15 cellular contexts compared by ENCODE assay signal in genomic region chr1:11520531-11521233, GRCh38. TPM values are rescaled to one million over a fixed set of nuclear protein-coding genes. Genes with fewer than 3 reads are reported as not detected.
A peak's percentile ranks its signal among the peaks of the same experiment; 100 is the strongest.
DNase-seq lines count a peak whose midpoint lies in the region; FAIRE-seq and TF ChIP-seq lines count a peak whose summit lies in the region.
"Had no signal": no experiment of that assay in that cellular context is flagged by ENCODE, and none has a peak within 500 bp of the region (broad histone marks: within the 10 kb centered on the region; RNA-seq: fewer than 3 reads in every experiment).

No MANE protein-coding gene starts in this region.

- H3K27me3 ChIP-seq in Peyer's patch (no peaks in the 10 kb centered on the region), sigmoid colon (no peaks in the 10 kb centered on the region), small intestine (ENCODE audit: control insufficient read depth in 2 of 2, insufficient read depth in 2 of 2, low read length in 2 of 2) (no peaks in the 10 kb centered on the region)

- WGBS in sigmoid colon, 2 donors, result 86 to 89% methylated on average over 23 of the region's 23 CpGs
- WGBS in small intestine, 3 donors, result 77 to 88% (median 85%) methylated on average over 23 of the region's 23 CpGs

- TF ChIP-seq CTCF in Peyer's patch (IDR thresholded peaks at IDR 0.05) (no peak), kidney (IDR thresholded peaks at IDR 0.05; ENCODE audit: borderline replicate concordance, extremely low read depth, insufficient read depth) (no peak), sigmoid colon (IDR thresholded peaks at IDR 0.05) (no peak)

- FAIRE-seq in kidney (lab: Jason Lieb, UNC) (no peak), small intestine (lab: Jason Lieb, UNC) (no peak)

- no peaks in the 10 kb centered on the region for H3K4me1 ChIP-seq in Peyer's patch
- no peaks in the 10 kb centered on the region for H3K4me1 ChIP-seq in kidney (ENCODE audit: control insufficient read depth in 1 of 2, insufficient read depth in 1 of 2, low read depth in 1 of 2, low read length in 2 of 2)
- H3K4me1 ChIP-seq in sigmoid colon, result no peaks in the 10 kb centered on the region
- no peaks in the 10 kb centered on the region for H3K4me1 ChIP-seq in small intestine (ENCODE audit: control insufficient read depth in 2 of 2, insufficient read depth in 1 of 2, low read depth in 1 of 2, low read length in 1 of 2)
- H3K4me1 ChIP-seq: Caco-2 had no signal

- peak; percentile 42 for DNase-seq in activated effector memory CD4-positive, alpha-beta T cell treated with anti-CD3 and anti-CD28 coated beads, Interleukin-2, amount 50 U/mL, for 16 hours
- DNase-seq in activated effector memory CD4-positive, alpha-beta T cell treated with Interleukin-2 at 50 U/mL for 16 hours, result no peak
- DNase-seq in Peyer's patch (peak in 2 of 3 donors; percentile 25 to 29), kidney (peak; percentile 53), sigmoid colon (peak; percentile 40), GM19240 (ENCODE audit: insufficient read length, low spot score) (no peak), dedifferentiated amniotic fluid mesenchymal stem cell (ENCODE audit: extremely low spot score) (no peak), small intestine (no peak)
- DNase-seq: Caco-2; DMS53; NCI-H1436 treated with DMSO at 0.1 percent for 48 hours; NCI-H2081; NCI-H345; NCI-H69; NK-92 treated with Interleukin-12 subunit alpha and Interleukin-12 subunit beta, amount 100 ng/mL, for 24 hours had no signal

- intact Hi-C loops in kidney (cut with DNase I), result no loop called here
- intact Hi-C loops in sigmoid colon (cut with DNase I), result no loop called here

- H3K4me3 ChIP-seq in Peyer's patch (no peak overlapping the region), kidney (ENCODE audit: low read length in 2 of 2) (no peak overlapping the region), sigmoid colon (no peak overlapping the region), small intestine (ENCODE audit: low read depth in 1 of 2, low read length in 2 of 2) (no peak overlapping the region)

- H3K9ac ChIP-seq in kidney (ENCODE audit: low read length in 2 of 2), result no peak overlapping the region

- no peak for TF ChIP-seq EP300 in sigmoid colon (IDR thresholded peaks at IDR 0.05)

- no peaks in the 10 kb centered on the region for H3K36me3 ChIP-seq in Peyer's patch
- H3K36me3 ChIP-seq in kidney (ENCODE audit: control insufficient read depth in 1 of 2, insufficient read depth in 2 of 2, low read length in 2 of 2), result no peaks in the 10 kb centered on the region
- no peaks in the 10 kb centered on the region for H3K36me3 ChIP-seq in sigmoid colon
- no peaks in the 10 kb centered on the region for H3K36me3 ChIP-seq in small intestine (ENCODE audit: control insufficient read depth in 2 of 2, insufficient read depth in 2 of 2, low read length in 2 of 2)

- H3K27ac ChIP-seq in Peyer's patch, result no peak overlapping the region
- no peak overlapping the region for H3K27ac ChIP-seq in kidney (ENCODE audit: low read depth in 2 of 2, low read length in 2 of 2)
- no peak overlapping the region for H3K27ac ChIP-seq in sigmoid colon
- no peak overlapping the region for H3K27ac ChIP-seq in small intestine (ENCODE audit: low read depth in 1 of 2, low read length in 1 of 2)

- TF ChIP-seq POLR2A in Peyer's patch (IDR thresholded peaks at IDR 0.05) (no peak), sigmoid colon (IDR thresholded peaks at IDR 0.05) (no peak)

- H3K9me3 ChIP-seq in Peyer's patch (no peaks in the 10 kb centered on the region), kidney (ENCODE audit: control insufficient read depth in 1 of 2, low read length in 2 of 2) (no peaks in the 10 kb centered on the region), sigmoid colon (no peaks in the 10 kb centered on the region), small intestine (ENCODE audit: control insufficient read depth, low read depth) (no peaks in the 10 kb centered on the region)
- H3K9me3 ChIP-seq: Caco-2 had no signal

RNA-seq across cellular contexts. Expression of gene DISP3, which starts 41.7 kb away (rescaled TPM):
- total RNA-seq in Peyer's patch (1 to 10 TPM in 2 of 4 donors, under 1 TPM in 1, not detected in 1; 0.54 to 2.4 (median 1.8) TPM), kidney (0.19 TPM), sigmoid colon (under 1 TPM in 2 of 4 donors, not detected in 2; under 0.01 to 0.28 TPM)
- polyA plus RNA-seq in kidney (ENCODE audit: insufficient read depth, low read depth, low replicate concordance) (not detected), sigmoid colon (under 1 TPM in 1 of 3 donors, not detected in 2; 0.16 TPM), small intestine (under 1 TPM in 1 of 3 donors, not detected in 2; 0.54 TPM)

Comparison
In these comparisons a context has a peak if more than half of its experiments do, and no peak if none do; other contexts are left out.
1. DNase-seq: peak in activated effector memory CD4-positive, alpha-beta T cell treated with anti-CD3 and anti-CD28 coated beads, Interleukin-2, amount 50 U/mL, for 16 hours (single experiment), Peyer's patch (2 of 3), kidney (single experiment) and sigmoid colon (single experiment); none in activated effector memory CD4-positive, alpha-beta T cell treated with Interleukin-2 at 50 U/mL for 16 hours (single experiment), GM19240 (single experiment), dedifferentiated amniotic fluid mesenchymal stem cell (single experiment) and small intestine (single experiment).